In the genomic region with DNA sequence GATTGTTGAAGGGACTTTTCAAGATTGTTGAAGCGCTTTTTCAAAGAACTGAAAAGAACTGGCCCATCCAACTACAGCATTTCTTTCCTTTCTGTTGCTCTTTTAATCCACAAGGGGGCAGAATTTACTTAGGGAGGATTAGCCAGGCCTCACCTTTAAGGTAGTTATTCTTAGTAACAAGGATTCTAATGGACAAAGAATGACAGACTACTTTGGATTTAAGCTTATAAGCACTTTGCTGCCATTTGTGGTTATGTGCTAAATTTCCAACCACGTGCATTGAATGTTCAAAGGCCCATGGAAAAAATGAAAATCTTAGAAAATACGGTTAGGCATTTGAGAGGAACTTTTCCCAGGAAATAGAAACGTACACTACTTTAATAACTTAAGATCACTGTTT, we compare ENCODE assay signal across 8 cellular contexts. TPM values are rescaled to one million over a fixed set of nuclear protein-coding genes. Genes with fewer than 3 reads are reported as not detected.
DNase-seq lines count a peak whose midpoint lies in the region; ATAC-seq and TF ChIP-seq lines count a peak whose summit lies in the region.

No MANE protein-coding gene starts in this region.

- intact Hi-C loops in colonic mucosa (cut with DNase I) (loop anchor here (2.0 kb wide), 1 partner anchor 135 kb away; no protein-coding TSS in a partner anchor), uterus (cut with DNase I; ENCODE audit: low total_unique reads) (loop anchor here (5.0 kb wide), 1 partner anchor 136 kb away; no protein-coding TSS in a partner anchor)

- H3K4me1 ChIP-seq in colonic mucosa (no peaks in the 10 kb centered on the region), liver (ENCODE audit: control insufficient read depth in 4 of 4, insufficient read depth in 4 of 4, low read length in 3 of 4) (no peaks in the 10 kb centered on the region), uterus (no peaks in the 10 kb centered on the region)

- no peaks in the 10 kb centered on the region for H3K9me3 ChIP-seq in colonic mucosa
- peaks cover 0 to 4% (median under 1%) of the 10 kb centered on the region in 4 donors for H3K9me3 ChIP-seq in liver (ENCODE audit: control insufficient read depth in 4 of 4, low read length in 3 of 4)
- no peaks in the 10 kb centered on the region for H3K9me3 ChIP-seq in uterus

- 69% methylated on average over 4 of the region's 4 CpGs for WGBS in liver

- ATAC-seq in stimulated activated memory B cell treated with anti-CD40 and anti-IgM and Interleukin-4, amounts not matched to agents 10 μg/mL and 1 μg/mL and 100 μg/mL, for 72 hours = no peak
- no peak for ATAC-seq in GM21526 (IDR thresholded peaks at IDR 0.05; ENCODE audit: low FRiP score, unreplicated experiment)

- TF ChIP-seq CTCF in colonic mucosa (IDR thresholded peaks at IDR 0.05) (peak; percentile 73), liver (IDR thresholded peaks at IDR 0.05; ENCODE audit: low read depth, low read length, missing input control) (peak; percentile 72), uterus (IDR thresholded peaks at IDR 0.05) (peak; percentile 66 to 78 (median 72))

- no peaks in the 10 kb centered on the region for H3K36me3 ChIP-seq in colonic mucosa
- H3K36me3 ChIP-seq in liver (ENCODE audit: control insufficient read depth in 4 of 4, insufficient read depth in 3 of 4, low read depth in 1 of 4, low read length in 3 of 4) = no peaks in the 10 kb centered on the region
- no peaks in the 10 kb centered on the region for H3K36me3 ChIP-seq in uterus

- peak; percentile 43 for DNase-seq in Caki2 (ENCODE audit: low read depth)
- peak; percentile 65 for DNase-seq in HPDE6-E6E7 (ENCODE audit: extremely low spot score)
- DNase-seq in NOMO-1 treated with DMSO at 0.1 percent for 48 hours (lab: John Stamatoyannopoulos, UW; ENCODE audit: unreplicated experiment) = peak; percentile 58
- DNase-seq in colonic mucosa = no peak
- DNase-seq in uterus = no peak

- peaks cover 3% of the 10 kb centered on the region for H3K9me3 Mint-ChIP-seq in stimulated activated memory B cell treated with anti-CD40 and anti-IgM and Interleukin-4, amounts not matched to agents 10 μg/mL and 1 μg/mL and 100 μg/mL, for 72 hours

- H3K27ac ChIP-seq in colonic mucosa (no peak overlapping the region), liver (ENCODE audit: low read depth in 1 of 2, low read length in 2 of 2) (no peak overlapping the region), uterus (peak overlapping the region; percentile 9 to 22)

- H3K9ac ChIP-seq in colonic mucosa (ENCODE audit: low read depth in 2 of 2, low read length in 2 of 2) (no peak overlapping the region), liver (ENCODE audit: low read depth in 1 of 2, low read length in 2 of 2) (no peak overlapping the region)

- no peaks in the 10 kb centered on the region for H3K4me1 Mint-ChIP-seq in stimulated activated memory B cell treated with anti-CD40 and anti-IgM and Interleukin-4, amounts not matched to agents 10 μg/mL and 1 μg/mL and 100 μg/mL, for 72 hours

- TF ChIP-seq RAD21 in liver (IDR thresholded peaks at IDR 0.05) = peak; percentile 86 to 89

- H3K27me3 ChIP-seq in colonic mucosa (no peaks in the 10 kb centered on the region), liver (ENCODE audit: control insufficient read depth in 4 of 4, insufficient read depth in 4 of 4, low read length in 3 of 4) (peaks cover 0 to 5% (median 0%) of the 10 kb centered on the region in 4 donors), uterus (no peaks in the 10 kb centered on the region)

- no peak for TF ChIP-seq POLR2A in uterus (IDR thresholded peaks at IDR 0.05)

- no peaks in the 10 kb centered on the region for H3K36me3 Mint-ChIP-seq in stimulated activated memory B cell treated with anti-CD40 and anti-IgM and Interleukin-4, amounts not matched to agents 10 μg/mL and 1 μg/mL and 100 μg/mL, for 72 hours

- in situ Hi-C loops in Caki2 (cut with HindIII; ENCODE audit: low pct_unique_long_range_greater_than_20kb, low sequenced_read_pairs) = loop anchor here (25.0 kb wide), 1 partner anchor 151 kb away; no protein-coding TSS in a partner anchor

- H3K4me3 ChIP-seq in colonic mucosa (no peak overlapping the region), liver (ENCODE audit: low read depth in 1 of 3, low read length in 3 of 3) (no peak overlapping the region), uterus (no peak overlapping the region)

- no peak overlapping the region for H3K4me3 Mint-ChIP-seq in stimulated activated memory B cell treated with anti-CD40 and anti-IgM and Interleukin-4, amounts not matched to agents 10 μg/mL and 1 μg/mL and 100 μg/mL, for 72 hours

- H3K27me3 Mint-ChIP-seq in stimulated activated memory B cell treated with anti-CD40 and anti-IgM and Interleukin-4, amounts not matched to agents 10 μg/mL and 1 μg/mL and 100 μg/mL, for 72 hours = peaks cover 9% of the 10 kb centered on the region

- no peak overlapping the region for H3K27ac Mint-ChIP-seq in stimulated activated memory B cell treated with anti-CD40 and anti-IgM and Interleukin-4, amounts not matched to agents 10 μg/mL and 1 μg/mL and 100 μg/mL, for 72 hours

TF ChIP-seq in liver, 16 proteins besides CTCF, POLR2A, EP300 and RAD21:
- TF ChIP-seq, protein P1, sequence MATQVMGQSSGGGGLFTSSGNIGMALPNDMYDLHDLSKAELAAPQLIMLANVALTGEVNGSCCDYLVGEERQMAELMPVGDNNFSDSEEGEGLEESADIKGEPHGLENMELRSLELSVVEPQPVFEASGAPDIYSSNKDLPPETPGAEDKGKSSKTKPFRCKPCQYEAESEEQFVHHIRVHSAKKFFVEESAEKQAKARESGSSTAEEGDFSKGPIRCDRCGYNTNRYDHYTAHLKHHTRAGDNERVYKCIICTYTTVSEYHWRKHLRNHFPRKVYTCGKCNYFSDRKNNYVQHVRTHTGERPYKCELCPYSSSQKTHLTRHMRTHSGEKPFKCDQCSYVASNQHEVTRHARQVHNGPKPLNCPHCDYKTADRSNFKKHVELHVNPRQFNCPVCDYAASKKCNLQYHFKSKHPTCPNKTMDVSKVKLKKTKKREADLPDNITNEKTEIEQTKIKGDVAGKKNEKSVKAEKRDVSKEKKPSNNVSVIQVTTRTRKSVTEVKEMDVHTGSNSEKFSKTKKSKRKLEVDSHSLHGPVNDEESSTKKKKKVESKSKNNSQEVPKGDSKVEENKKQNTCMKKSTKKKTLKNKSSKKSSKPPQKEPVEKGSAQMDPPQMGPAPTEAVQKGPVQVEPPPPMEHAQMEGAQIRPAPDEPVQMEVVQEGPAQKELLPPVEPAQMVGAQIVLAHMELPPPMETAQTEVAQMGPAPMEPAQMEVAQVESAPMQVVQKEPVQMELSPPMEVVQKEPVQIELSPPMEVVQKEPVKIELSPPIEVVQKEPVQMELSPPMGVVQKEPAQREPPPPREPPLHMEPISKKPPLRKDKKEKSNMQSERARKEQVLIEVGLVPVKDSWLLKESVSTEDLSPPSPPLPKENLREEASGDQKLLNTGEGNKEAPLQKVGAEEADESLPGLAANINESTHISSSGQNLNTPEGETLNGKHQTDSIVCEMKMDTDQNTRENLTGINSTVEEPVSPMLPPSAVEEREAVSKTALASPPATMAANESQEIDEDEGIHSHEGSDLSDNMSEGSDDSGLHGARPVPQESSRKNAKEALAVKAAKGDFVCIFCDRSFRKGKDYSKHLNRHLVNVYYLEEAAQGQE (IDR thresholded peaks at IDR 0.05) = no peak
- TF ChIP-seq TAF1 (conservative IDR thresholded peaks at IDR 0.05) = no peak
- TF ChIP-seq JUND (IDR thresholded peaks at IDR 0.05) = no peak
- TF ChIP-seq FOXA1 (IDR thresholded peaks at IDR 0.05) = no peak
- no peak for TF ChIP-seq HNF4G (IDR thresholded peaks at IDR 0.05)
- no peak for TF ChIP-seq YY1 (IDR thresholded peaks at IDR 0.05)
- TF ChIP-seq, protein P2, sequence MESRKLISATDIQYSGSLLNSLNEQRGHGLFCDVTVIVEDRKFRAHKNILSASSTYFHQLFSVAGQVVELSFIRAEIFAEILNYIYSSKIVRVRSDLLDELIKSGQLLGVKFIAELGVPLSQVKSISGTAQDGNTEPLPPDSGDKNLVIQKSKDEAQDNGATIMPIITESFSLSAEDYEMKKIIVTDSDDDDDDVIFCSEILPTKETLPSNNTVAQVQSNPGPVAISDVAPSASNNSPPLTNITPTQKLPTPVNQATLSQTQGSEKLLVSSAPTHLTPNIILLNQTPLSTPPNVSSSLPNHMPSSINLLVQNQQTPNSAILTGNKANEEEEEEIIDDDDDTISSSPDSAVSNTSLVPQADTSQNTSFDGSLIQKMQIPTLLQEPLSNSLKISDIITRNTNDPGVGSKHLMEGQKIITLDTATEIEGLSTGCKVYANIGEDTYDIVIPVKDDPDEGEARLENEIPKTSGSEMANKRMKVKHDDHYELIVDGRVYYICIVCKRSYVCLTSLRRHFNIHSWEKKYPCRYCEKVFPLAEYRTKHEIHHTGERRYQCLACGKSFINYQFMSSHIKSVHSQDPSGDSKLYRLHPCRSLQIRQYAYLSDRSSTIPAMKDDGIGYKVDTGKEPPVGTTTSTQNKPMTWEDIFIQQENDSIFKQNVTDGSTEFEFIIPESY (IDR thresholded peaks at IDR 0.05) = no peak
- no peak for TF ChIP-seq RXRA (IDR thresholded peaks at IDR 0.05)

RNA-seq across cellular contexts. Expression of gene HSPA8, which starts 49.5 kb away (rescaled TPM):
- total RNA-seq in Caki2 (2014; rRNA removed; shearing (Covaris generic); ENCODE audit: low replicate concordance) = 1,733 and 2,309 TPM in 2 replicates
- 100 to 1,000 TPM; 565 to 901 TPM for total RNA-seq in colonic mucosa
- total RNA-seq in liver = 1,000 to 10,000 TPM; 1,425 to 1,445 TPM
- polyA plus RNA-seq in liver = 100 to 1,000 TPM; 215 to 518 TPM
- total RNA-seq in uterus = 1,000 to 10,000 TPM in 1 of 4 donors, 100 to 1,000 TPM in 3; 360 to 1,864 (median 476) TPM

Comparison
In these comparisons a context has a peak if more than half of its experiments do, and no peak if none do; other contexts are left out.
1. DNase-seq: peak in Caki2 (single experiment), HPDE6-E6E7 (single experiment) and NOMO-1 treated with DMSO at 0.1 percent for 48 hours (single experiment); none in colonic mucosa (single experiment) and uterus (0 of 2).
2. H3K27ac ChIP-seq: peak in uterus (2 of 2); none in colonic mucosa (single experiment) and liver (0 of 2).
3. Peak in every context shown above with its lines, with median percentiles within 50 percentile points of each other: CTCF ChIP-seq.